8 cellular contexts compared by ENCODE assay signal in genomic region chr19:8609210-8610040, GRCh38. TPM values are rescaled to one million over a fixed set of nuclear protein-coding genes. Genes with fewer than 3 reads are reported as not detected.
DNase-seq lines count a peak whose midpoint lies in the region; ATAC-seq and TF ChIP-seq lines count a peak whose summit lies in the region.

No MANE protein-coding gene starts in this region.

- peaks cover 21% of the 10 kb centered on the region for H3K4me1 Mint-ChIP-seq in activated naive CD4-positive, alpha-beta T cell treated with anti-CD3 and anti-CD28 coated beads for 36 hours (ENCODE audit: low read depth)
- peaks cover 11% of the 10 kb centered on the region for H3K4me1 Mint-ChIP-seq in activated T-helper 2 cell treated with anti-CD3 and anti-CD28 coated beads, Interferon-gamma antibody, Interleukin-2, Interleukin-4, amounts not matched to agents 10 μg/mL and 5 μg/mL and 100 μg/mL, durations not matched to agents 14 hours and 24 hours and 36 hours (ENCODE audit: low read depth)

- no peak for ATAC-seq in GM18870 (IDR thresholded peaks at IDR 0.05; ENCODE audit: unreplicated experiment)

- H3K27me3 ChIP-seq in cardiac muscle cell, result no peaks in the 10 kb centered on the region
- no peaks in the 10 kb centered on the region for H3K27me3 ChIP-seq in ovary

- peak; percentile 35 for DNase-seq in activated naive CD4-positive, alpha-beta T cell treated with anti-CD3 and anti-CD28 coated beads for 36 hours
- no peak for DNase-seq in activated naive CD4-positive, alpha-beta T cell (lab: John Stamatoyannopoulos, UW)
- DNase-seq in activated T-helper 2 cell treated with anti-CD3 and anti-CD28 coated beads, Interferon-gamma antibody, Interleukin-2, Interleukin-4, amounts not matched to agents 10 μg/mL and 5 μg/mL and 100 μg/mL, durations not matched to agents 14 hours and 24 hours and 36 hours (ENCODE audit: low spot score), result no peak
- DNase-seq in cardiac muscle cell (ENCODE audit: low read depth in 1 of 2, low spot score in 1 of 2) (peak; percentile 68 to 76), ovary (peak; percentile 41 to 73 (median 58)), NCI-H69 (lab: John Stamatoyannopoulos, UW) (no peak), NCI-H2171 (lab: John Stamatoyannopoulos, UW) (no peak)

- TF ChIP-seq POLR2A in ovary (IDR thresholded peaks at IDR 0.05), result no peak

- intact Hi-C loops in activated naive CD4-positive, alpha-beta T cell treated with anti-CD3 and anti-CD28 coated beads for 36 hours (cut with micrococcal nuclease), result no loop called here
- intact Hi-C loops in activated T-helper 2 cell treated with anti-CD3 and anti-CD28 coated beads, Interferon-gamma antibody, Interleukin-2, Interleukin-4, amounts not matched to agents 10 μg/mL and 5 μg/mL and 100 μg/mL, durations not matched to agents 14 hours and 24 hours and 36 hours (cut with micrococcal nuclease), result no loop called here
- intact Hi-C loops in ovary (cut with DNase I), result loop anchor here in 1 of 4 donors (10.0 kb wide), 1 partner anchor 225 kb away; the partner anchor contains the start of genes MBD3L1 and ZNF558

- no peak overlapping the region for H3K27ac Mint-ChIP-seq in activated naive CD4-positive, alpha-beta T cell treated with anti-CD3 and anti-CD28 coated beads for 36 hours
- H3K27ac Mint-ChIP-seq in activated T-helper 2 cell treated with anti-CD3 and anti-CD28 coated beads, Interferon-gamma antibody, Interleukin-2, Interleukin-4, amounts not matched to agents 10 μg/mL and 5 μg/mL and 100 μg/mL, durations not matched to agents 14 hours and 24 hours and 36 hours, result no peak overlapping the region

- CTCF ChIA-PET in activated naive CD4-positive, alpha-beta T cell treated with anti-CD3 and anti-CD28 coated beads for 36 hours (lab: Charles Lee), result no interaction called here

- peak overlapping the region; percentile 87 for H3K4me3 Mint-ChIP-seq in activated naive CD4-positive, alpha-beta T cell treated with anti-CD3 and anti-CD28 coated beads for 36 hours
- H3K4me3 Mint-ChIP-seq in activated T-helper 2 cell treated with anti-CD3 and anti-CD28 coated beads, Interferon-gamma antibody, Interleukin-2, Interleukin-4, amounts not matched to agents 10 μg/mL and 5 μg/mL and 100 μg/mL, durations not matched to agents 14 hours and 24 hours and 36 hours (ENCODE audit: low read depth), result peak overlapping the region; percentile 73

- peak overlapping the region; percentile 49 for H3K4me3 ChIP-seq in cardiac muscle cell
- H3K4me3 ChIP-seq in ovary, result peak overlapping the region; percentile 58

- peaks cover 3% of the 10 kb centered on the region for H3K36me3 ChIP-seq in cardiac muscle cell
- H3K36me3 ChIP-seq in ovary, result no peaks in the 10 kb centered on the region

- H3K27me3 Mint-ChIP-seq in activated naive CD4-positive, alpha-beta T cell treated with anti-CD3 and anti-CD28 coated beads for 36 hours (ENCODE audit: low read depth), result no peaks in the 10 kb centered on the region
- peaks cover 21% of the 10 kb centered on the region for H3K27me3 Mint-ChIP-seq in activated T-helper 2 cell treated with anti-CD3 and anti-CD28 coated beads, Interferon-gamma antibody, Interleukin-2, Interleukin-4, amounts not matched to agents 10 μg/mL and 5 μg/mL and 100 μg/mL, durations not matched to agents 14 hours and 24 hours and 36 hours (ENCODE audit: low read depth)

- H3K36me3 Mint-ChIP-seq in activated naive CD4-positive, alpha-beta T cell treated with anti-CD3 and anti-CD28 coated beads for 36 hours (ENCODE audit: low read depth), result peaks cover 14% of the 10 kb centered on the region
- no peaks in the 10 kb centered on the region for H3K36me3 Mint-ChIP-seq in activated T-helper 2 cell treated with anti-CD3 and anti-CD28 coated beads, Interferon-gamma antibody, Interleukin-2, Interleukin-4, amounts not matched to agents 10 μg/mL and 5 μg/mL and 100 μg/mL, durations not matched to agents 14 hours and 24 hours and 36 hours (ENCODE audit: low read depth)

- no peak for TF ChIP-seq EP300 in ovary (IDR thresholded peaks at IDR 0.05)

- WGBS in ovary, 3 donors, result 0% methylated on average over 27 to 47 of the region's 47 CpGs

- no peaks in the 10 kb centered on the region for H3K4me1 ChIP-seq in cardiac muscle cell (ENCODE audit: low read depth)
- peaks cover 12% of the 10 kb centered on the region for H3K4me1 ChIP-seq in ovary (ENCODE audit: insufficient read depth)

- H3K27ac ChIP-seq in cardiac muscle cell, result peak overlapping the region; percentile 52
- peak overlapping the region; percentile 28 to 31 for H3K27ac ChIP-seq in ovary

- H3K9me3 Mint-ChIP-seq in activated naive CD4-positive, alpha-beta T cell treated with anti-CD3 and anti-CD28 coated beads for 36 hours, result no peaks in the 10 kb centered on the region
- H3K9me3 Mint-ChIP-seq in activated T-helper 2 cell treated with anti-CD3 and anti-CD28 coated beads, Interferon-gamma antibody, Interleukin-2, Interleukin-4, amounts not matched to agents 10 μg/mL and 5 μg/mL and 100 μg/mL, durations not matched to agents 14 hours and 24 hours and 36 hours, result no peaks in the 10 kb centered on the region

- H3K9me3 ChIP-seq in cardiac muscle cell (ENCODE audit: low read depth), result no peaks in the 10 kb centered on the region
- H3K9me3 ChIP-seq in ovary, result no peaks in the 10 kb centered on the region

- TF ChIP-seq CTCF in cardiac muscle cell (IDR thresholded peaks at IDR 0.05; ENCODE audit: low read depth, low read length) (peak; percentile 37), ovary (IDR thresholded peaks at IDR 0.05) (peak in 1 of 3 donors; percentile 22)

RNA-seq across cellular contexts. Expression of gene ADAMTS10, which starts 1.1 kb away (rescaled TPM):
- total RNA-seq in activated naive CD4-positive, alpha-beta T cell treated with anti-CD3 and anti-CD28 coated beads for 36 hours, result 1 to 10 TPM; 3.3 to 3.5 TPM
- total RNA-seq in activated T-helper 2 cell treated with anti-CD3 and anti-CD28 coated beads, Interferon-gamma antibody, Interleukin-2, Interleukin-4, amounts not matched to agents 10 μg/mL and 5 μg/mL and 100 μg/mL, durations not matched to agents 14 hours and 24 hours and 36 hours, result 0.71 and 0.80 TPM in 2 replicates
- total RNA-seq in cardiac muscle cell (49.3 and 93.9 TPM in 2 replicates), ovary (10 to 100 TPM; 22.4 to 49.3 (median 37.4) TPM)
- polyA plus RNA-seq in cardiac muscle cell (27.7 and 35.6 TPM in 2 replicates), ovary (10 to 100 TPM in 1 of 2 donors, 1 to 10 TPM in 1; 6.2 to 37.5 TPM)

RNA-seq across cellular contexts. Expression of gene NFILZ, which starts 21.0 kb away (rescaled TPM):
- not detected for total RNA-seq in activated naive CD4-positive, alpha-beta T cell treated with anti-CD3 and anti-CD28 coated beads for 36 hours
- not detected in 2 replicates for total RNA-seq in activated T-helper 2 cell treated with anti-CD3 and anti-CD28 coated beads, Interferon-gamma antibody, Interleukin-2, Interleukin-4, amounts not matched to agents 10 μg/mL and 5 μg/mL and 100 μg/mL, durations not matched to agents 14 hours and 24 hours and 36 hours
- total RNA-seq in cardiac muscle cell (not detected in 2 replicates), ovary (not detected)
- polyA plus RNA-seq in cardiac muscle cell (not detected in 2 replicates), ovary (not detected)

RNA-seq across cellular contexts. Expression of gene MYO1F, which starts 32.2 kb away (rescaled TPM):
- total RNA-seq in activated naive CD4-positive, alpha-beta T cell treated with anti-CD3 and anti-CD28 coated beads for 36 hours, result 1 to 10 TPM; 2.0 to 2.2 TPM
- 43.9 and 47.4 TPM in 2 replicates for total RNA-seq in activated T-helper 2 cell treated with anti-CD3 and anti-CD28 coated beads, Interferon-gamma antibody, Interleukin-2, Interleukin-4, amounts not matched to agents 10 μg/mL and 5 μg/mL and 100 μg/mL, durations not matched to agents 14 hours and 24 hours and 36 hours
- total RNA-seq in cardiac muscle cell (0.03 and 0.18 TPM in 2 replicates), ovary (10 to 100 TPM in 2 of 7 donors, 1 to 10 TPM in 5; 3.5 to 13.6 (median 5.4) TPM)
- polyA plus RNA-seq in cardiac muscle cell (1.5 and 5.1 TPM in 2 replicates), ovary (1 to 10 TPM; 4.0 to 7.8 TPM)

Comparison
In these comparisons a context has a peak if more than half of its experiments do, and no peak if none do; other contexts are left out.
1. DNase-seq: peak in activated naive CD4-positive, alpha-beta T cell treated with anti-CD3 and anti-CD28 coated beads for 36 hours (single experiment), cardiac muscle cell (2 of 2) and ovary (5 of 5); none in activated naive CD4-positive, alpha-beta T cell (0 of 4), activated T-helper 2 cell treated with anti-CD3 and anti-CD28 coated beads, Interferon-gamma antibody, Interleukin-2, Interleukin-4, amounts not matched to agents 10 μg/mL and 5 μg/mL and 100 μg/mL, durations not matched to agents 14 hours and 24 hours and 36 hours (single experiment), NCI-H69 (single experiment) and NCI-H2171 (single experiment).
2. RNA of gene ADAMTS10, which starts 1.1 kb away (total RNA-seq): 49.3 to 93.9 TPM in cardiac muscle cell and 22.4 to 49.3 TPM in ovary; 3.3 to 3.5 TPM in activated naive CD4-positive, alpha-beta T cell treated with anti-CD3 and anti-CD28 coated beads for 36 hours and 0.71 to 0.80 TPM in activated T-helper 2 cell treated with anti-CD3 and anti-CD28 coated beads, Interferon-gamma antibody, Interleukin-2, Interleukin-4, amounts not matched to agents 10 μg/mL and 5 μg/mL and 100 μg/mL, durations not matched to agents 14 hours and 24 hours and 36 hours; every median in the first group is over 4 times any median in the second.